Comparison of ENCODE assay signal across 19 cellular contexts in genomic region chr21:16473965-16474364, GRCh38.
DNase-seq lines count a peak whose midpoint lies in the region; ATAC-seq and TF ChIP-seq lines count a peak whose summit lies in the region.
"Had no signal": no experiment of that assay in that cellular context is flagged by ENCODE, and none has a peak within 500 bp of the region (broad histone marks: within the 10 kb centered on the region; RNA-seq: fewer than 3 reads in every experiment).

No MANE protein-coding gene starts in this region.

- H3F3A ChIP-seq in SK-N-SH (replicated peaks; ENCODE audit: insufficient read depth): no peaks in the 10 kb centered on the region

- ATAC-seq in SK-N-SH treated with all-trans-retinoic acid at 6 μM for 48 hours: no peak
- peak; percentile 33 for ATAC-seq in aorta (ENCODE audit: low FRiP score)
- ATAC-seq: body of pancreas, foreskin keratinocyte had no signal

- CTCF ChIA-PET in SK-N-SH (lab: Yijun Ruan, JAX): no interaction called here

- no peak overlapping the region for H3K9ac ChIP-seq in SK-N-SH

- intact Hi-C loops in aorta (cut with DNase I): no loop called here

- no peak overlapping the region for H3K4me2 ChIP-seq in SK-N-SH

- no peaks in the 10 kb centered on the region for H3K27me3 ChIP-seq in SK-N-SH (ENCODE audit: insufficient read depth)
- no peaks in the 10 kb centered on the region for H3K27me3 ChIP-seq in aorta (ENCODE audit: control insufficient read depth in 1 of 2, insufficient read depth in 2 of 2, low read length in 1 of 2)
- H3K27me3 ChIP-seq: body of pancreas, foreskin keratinocyte, SJSA1 had no signal

- peaks cover 15% of the 10 kb centered on the region for H3K9me3 Mint-ChIP-seq in mesothelial cell of epicardium

- H3K36me3 ChIP-seq in SK-N-SH (replicated peaks in 1 of 2; ENCODE audit: control insufficient read depth in 1 of 2, insufficient read depth in 2 of 2, low read length in 1 of 2) (no peaks in the 10 kb centered on the region), aorta (ENCODE audit: control insufficient read depth in 1 of 2, insufficient read depth in 2 of 2, low read length in 1 of 2) (no peaks in the 10 kb centered on the region)
- H3K36me3 ChIP-seq: SJSA1 had no signal

- H3K27ac Mint-ChIP-seq in mesothelial cell of epicardium: peak overlapping the region; percentile 30
- H3K27ac Mint-ChIP-seq: memory B cell had no signal

- POLR2A ChIA-PET in SK-N-SH (lab: Yijun Ruan, JAX): no interaction called here

- no peaks in the 10 kb centered on the region for H3K9me2 ChIP-seq in SK-N-SH

- H2AFZ ChIP-seq in SK-N-SH (ENCODE audit: low read depth): no peak overlapping the region

- no peaks in the 10 kb centered on the region for H3K4me1 ChIP-seq in SK-N-SH (ENCODE audit: control insufficient read depth in 1 of 2, insufficient read depth in 2 of 2, low read depth in 1 of 2, low read length in 1 of 2)
- H3K4me1 ChIP-seq in aorta (ENCODE audit: control insufficient read depth in 1 of 2, insufficient read depth in 2 of 2, low read length in 2 of 2): no peaks in the 10 kb centered on the region
- H3K4me1 ChIP-seq: foreskin keratinocyte, SJSA1 had no signal

- DNase-seq in SK-N-SH (no peak), fibroblast of pulmonary artery (ENCODE audit: low read depth) (peak; percentile 39), mesothelial cell of epicardium (ENCODE audit: low spot score in 2 of 2, unreplicated experiment in 2 of 2) (no peak), aorta (no peak), Kasumi-1 (lab: John Stamatoyannopoulos, UW) (no peak), COR-L47 (lab: John Stamatoyannopoulos, UW) (no peak)
- DNase-seq in activated T-cell treated with anti-CD3 and anti-CD28 coated beads, Interleukin-2, amount 50 U/mL, for 1 hour: no peak
- DNase-seq: 8988T; activated effector memory CD4-positive, alpha-beta T cell treated with Interleukin-2 at 50 U/mL for 16 hours; body of pancreas; DMS79 treated with DMSO at 0.1 percent for 48 hours; effector memory CD4-positive, alpha-beta T cell; foreskin keratinocyte; stimulated activated CD4-positive, alpha-beta T cell treated with anti-CD3 and anti-CD28 coated beads, Interleukin-2, amount 100 ng/mL, for 24 hours had no signal

- H3K4me1 Mint-ChIP-seq in mesothelial cell of epicardium: peaks cover 32% of the 10 kb centered on the region
- H3K4me1 Mint-ChIP-seq: memory B cell, neural crest cell had no signal

- no peak overlapping the region for H3K4me3 Mint-ChIP-seq in mesothelial cell of epicardium
- H3K4me3 Mint-ChIP-seq: memory B cell, neural crest cell had no signal

- no peaks in the 10 kb centered on the region for H4K20me1 ChIP-seq in SK-N-SH (ENCODE audit: insufficient read depth)

- TF ChIP-seq RAD21 in SK-N-SH (IDR thresholded peaks at IDR 0.05; ENCODE audit: low read length): no peak

- H3K27ac ChIP-seq in SK-N-SH (ENCODE audit: low read depth in 2 of 2, low read length in 1 of 2): no peak overlapping the region
- H3K27ac ChIP-seq in aorta (ENCODE audit: low read depth in 1 of 2, low read length in 2 of 2): no peak overlapping the region
- H3K27ac ChIP-seq: body of pancreas, C4-2B, foreskin keratinocyte, SJSA1 had no signal

- TF ChIP-seq CTCF in SK-N-SH (IDR thresholded peaks at IDR 0.05) (no peak), fibroblast of pulmonary artery (IDR thresholded peaks at IDR 0.05; ENCODE audit: low read length, missing control alignments) (no peak), mesothelial cell of epicardium (IDR thresholded peaks at IDR 0.05; ENCODE audit: unreplicated experiment) (no peak)

- no peaks in the 10 kb centered on the region for H3K79me2 ChIP-seq in SK-N-SH (ENCODE audit: insufficient read depth)

- H3K4me3 ChIP-seq in SK-N-SH (ENCODE audit: low read depth in 2 of 2, low read length in 1 of 2): no peak overlapping the region
- no peak overlapping the region for H3K4me3 ChIP-seq in fibroblast of pulmonary artery (replicated peaks; ENCODE audit: low read depth, low read length)
- no peak overlapping the region for H3K4me3 ChIP-seq in aorta (ENCODE audit: low read length in 2 of 2)
- H3K4me3 ChIP-seq: body of pancreas, SJSA1 had no signal

- H3K9me3 ChIP-seq in SK-N-SH (no peaks in the 10 kb centered on the region), aorta (ENCODE audit: control insufficient read depth, low read length) (no peaks in the 10 kb centered on the region)
- H3K9me3 ChIP-seq: body of pancreas, SJSA1 had no signal

- no peaks in the 10 kb centered on the region for H3K27me3 Mint-ChIP-seq in mesothelial cell of epicardium (ENCODE audit: low read depth)
- H3K27me3 Mint-ChIP-seq: memory B cell had no signal

- WGBS in SK-N-SH (ENCODE audit: low lambda C conversion rate): 56% methylated on average over 2 of the region's 2 CpGs
- 15 to 19% methylated on average over 2 of the region's 2 CpGs for WGBS in aorta, 2 donors

- H3K36me3 Mint-ChIP-seq in mesothelial cell of epicardium: peaks cover 21% of the 10 kb centered on the region
- H3K36me3 Mint-ChIP-seq: memory B cell had no signal

- no peak for TF ChIP-seq EP300 in SK-N-SH (IDR thresholded peaks at IDR 0.05; ENCODE audit: borderline replicate concordance in 1 of 2, low read depth in 1 of 2, low read length in 1 of 2)

TF ChIP-seq in SK-N-SH treated with all-trans-retinoic acid at 6 μM for 48 hours, 23 proteins besides CTCF, POLR2A, EP300 and RAD21:
- TF ChIP-seq ESRRG (CRISPR knock-in tag; IDR thresholded peaks at IDR 0.05) (no peak), GLIS3 (CRISPR knock-in tag; IDR thresholded peaks at IDR 0.05) (no peak), ZNF70 (CRISPR knock-in tag; IDR thresholded peaks at IDR 0.05) (no peak), ZC3H10 (CRISPR knock-in tag; IDR thresholded peaks at IDR 0.05) (no peak), ISL1 (CRISPR knock-in tag; IDR thresholded peaks at IDR 0.05) (peak; percentile 46), ZNF565 (CRISPR knock-in tag; conservative IDR thresholded peaks at IDR 0.05; ENCODE audit: low read depth) (no peak), CSDC2 (CRISPR knock-in tag; IDR thresholded peaks at IDR 0.05) (no peak)

TF ChIP-seq in SK-N-SH, 30 proteins besides CTCF, POLR2A, EP300 and RAD21:
- TF ChIP-seq ELF1 (IDR thresholded peaks at IDR 0.05) (no peak), POLR2AphosphoS5 (IDR thresholded peaks at IDR 0.05; ENCODE audit: low read depth, low read length) (no peak), RFX5 (IDR thresholded peaks at IDR 0.05; ENCODE audit: low read length) (no peak)
